24 cellular contexts compared by ENCODE assay signal in the genomic region with DNA sequence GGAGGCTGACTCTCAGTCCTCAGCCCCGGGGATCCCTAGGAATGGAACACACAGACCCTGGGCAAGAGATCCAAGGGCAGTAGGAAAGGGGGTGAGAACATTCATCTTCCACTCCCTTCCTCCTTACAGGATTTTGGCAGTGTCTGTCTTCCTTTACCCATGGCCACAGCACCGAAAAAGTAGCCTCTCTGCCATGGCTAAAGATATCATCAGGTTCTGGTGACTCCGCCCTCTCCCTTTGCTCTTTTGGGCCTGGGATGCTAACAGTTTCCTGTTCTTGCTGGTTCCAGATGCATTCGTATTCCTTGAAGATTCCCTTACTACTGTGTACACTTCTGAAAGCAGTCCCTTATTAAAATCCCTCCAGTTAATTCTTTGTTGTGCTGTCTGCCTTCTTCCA. TPM values are rescaled to one million over a fixed set of nuclear protein-coding genes. Genes with fewer than 3 reads are reported as not detected.
DNase-seq lines count a peak whose midpoint lies in the region; ATAC-seq and TF ChIP-seq lines count a peak whose summit lies in the region.
"Had no signal": no experiment of that assay in that cellular context is flagged by ENCODE, and none has a peak within 500 bp of the region (broad histone marks: within the 10 kb centered on the region; RNA-seq: fewer than 3 reads in every experiment).

No MANE protein-coding gene starts in this region.

- peaks cover 0 to 24% (median 13%) of the 10 kb centered on the region in 4 donors for H3K4me1 ChIP-seq in stomach
- H3K4me1 ChIP-seq: BE2C, transverse colon had no signal

- TF ChIP-seq POLR2A in stomach (IDR thresholded peaks at IDR 0.05), result no peak

- no peaks in the 10 kb centered on the region for H3K36me3 Mint-ChIP-seq in natural killer cell
- H3K36me3 Mint-ChIP-seq: immature natural killer cell had no signal

- peaks cover 0 to 4% of the 10 kb centered on the region in 2 donors for H3K4me1 Mint-ChIP-seq in natural killer cell
- H3K4me1 Mint-ChIP-seq: activated naive CD8-positive, alpha-beta T cell treated with anti-CD3 and anti-CD28 coated beads, Interleukin-2, amount 50 U/mL, for 24 hours; immature natural killer cell had no signal

- no peaks in the 10 kb centered on the region for H3K9me3 ChIP-seq in stomach
- H3K9me3 ChIP-seq: BE2C, sigmoid colon, transverse colon had no signal

- H3K4me3 Mint-ChIP-seq in natural killer cell, result no peak overlapping the region
- H3K4me3 Mint-ChIP-seq: activated naive CD8-positive, alpha-beta T cell treated with anti-CD3 and anti-CD28 coated beads, Interleukin-2, amount 50 U/mL, for 24 hours; immature natural killer cell had no signal

- no peak overlapping the region for H3K27ac Mint-ChIP-seq in natural killer cell
- H3K27ac Mint-ChIP-seq: activated naive CD8-positive, alpha-beta T cell treated with anti-CD3 and anti-CD28 coated beads, Interleukin-2, amount 50 U/mL, for 24 hours; immature natural killer cell had no signal

- intact Hi-C loops in stomach (cut with DNase I; ENCODE audit: low total_unique reads), result no loop called here
- intact Hi-C loops in natural killer cell (cut with micrococcal nuclease), result no loop called here

- TF ChIP-seq CTCF in foreskin fibroblast (IDR thresholded peaks at IDR 0.05; ENCODE audit: low read depth, low read length) (no peak), stomach (IDR thresholded peaks at IDR 0.05) (no peak), natural killer cell (IDR thresholded peaks at IDR 0.05) (no peak)

- no peaks in the 10 kb centered on the region for H3K27me3 ChIP-seq in stomach
- H3K27me3 ChIP-seq: BE2C, cardiac muscle cell, dorsolateral prefrontal cortex, sigmoid colon, transverse colon had no signal

- H3K36me3 ChIP-seq in stomach, result no peaks in the 10 kb centered on the region
- H3K36me3 ChIP-seq: BE2C, cardiac muscle cell, sigmoid colon, transverse colon had no signal

- ATAC-seq in SK-N-SH treated with all-trans-retinoic acid at 6 μM for 48 hours (peak; percentile 36), GM18907 (IDR thresholded peaks at IDR 0.05; ENCODE audit: unreplicated experiment) (no peak), natural killer cell (no peak)
- ATAC-seq: activated naive CD8-positive, alpha-beta T cell treated with anti-CD3 and anti-CD28 coated beads, Interleukin-2, amount 50 U/mL, for 24 hours; GM12878 had no signal

- H3K27me3 Mint-ChIP-seq in natural killer cell (ENCODE audit: low read depth in 2 of 2), result peaks cover 0 to 6% of the 10 kb centered on the region in 2 donors

- 60 to 75% (median 68%) methylated on average over 4 of the region's 4 CpGs for WGBS in stomach, 5 donors

- TF ChIP-seq EP300 in stomach (IDR thresholded peaks at IDR 0.05), result no peak

- H3K4me3 ChIP-seq in foreskin fibroblast (ENCODE audit: low read depth in 1 of 2, low read length in 2 of 2), result no peak overlapping the region
- H3K4me3 ChIP-seq in stomach, result no peak overlapping the region
- H3K4me3 ChIP-seq: cardiac muscle cell, dorsolateral prefrontal cortex, GM12878, sigmoid colon, transverse colon had no signal

- H3K9me3 Mint-ChIP-seq in natural killer cell, result no peaks in the 10 kb centered on the region
- H3K9me3 Mint-ChIP-seq: activated naive CD8-positive, alpha-beta T cell treated with anti-CD3 and anti-CD28 coated beads, Interleukin-2, amount 50 U/mL, for 24 hours; immature natural killer cell had no signal

- H3K27ac ChIP-seq in stomach, result peak overlapping the region in 3 of 5 donors; percentile 5 to 50 (median 45)
- H3K27ac ChIP-seq: cardiac muscle cell, dorsolateral prefrontal cortex, RWPE1 had no signal

- peak; percentile 15 for DNase-seq in HCEC 1CT
- DNase-seq in foreskin fibroblast, result peak; percentile 31 to 59
- DNase-seq in stomach, result no peak
- DNase-seq in effector CD8-positive, alpha-beta T cell (lab: John Stamatoyannopoulos, UW), result no peak
- DNase-seq in natural killer cell, result no peak
- DNase-seq: activated CD4-positive, alpha-beta T cell treated with anti-CD3 and anti-CD28 coated beads for 48 hours; activated effector memory CD4-positive, alpha-beta T cell treated with Interleukin-2 at 50 U/mL for 16 hours; activated naive CD8-positive, alpha-beta T cell treated with anti-CD3 and anti-CD28 coated beads, Interleukin-2, amount 50 U/mL, for 24 hours; BE2C; dorsolateral prefrontal cortex; GDM1; head of caudate nucleus; immature natural killer cell; Karpas-422; NCI-H2029 treated with DMSO at 0.1 percent for 48 hours; sigmoid colon; stimulated activated CD4-positive, alpha-beta T cell treated with anti-CD3 and anti-CD28 coated beads, Interleukin-2, amount 100 ng/mL, for 24 hours; stimulated activated naive CD4-positive, alpha-beta T cell treated with Interleukin-2 at 50 U/mL for 16 hours; transverse colon had no signal

TF ChIP-seq in SK-N-SH treated with all-trans-retinoic acid at 6 μM for 48 hours, 23 proteins besides CTCF, POLR2A, EP300 and RAD21 (continues in another document):
- TF ChIP-seq CSDC2 (CRISPR knock-in tag; IDR thresholded peaks at IDR 0.05), result no peak
- TF ChIP-seq, protein P1, sequence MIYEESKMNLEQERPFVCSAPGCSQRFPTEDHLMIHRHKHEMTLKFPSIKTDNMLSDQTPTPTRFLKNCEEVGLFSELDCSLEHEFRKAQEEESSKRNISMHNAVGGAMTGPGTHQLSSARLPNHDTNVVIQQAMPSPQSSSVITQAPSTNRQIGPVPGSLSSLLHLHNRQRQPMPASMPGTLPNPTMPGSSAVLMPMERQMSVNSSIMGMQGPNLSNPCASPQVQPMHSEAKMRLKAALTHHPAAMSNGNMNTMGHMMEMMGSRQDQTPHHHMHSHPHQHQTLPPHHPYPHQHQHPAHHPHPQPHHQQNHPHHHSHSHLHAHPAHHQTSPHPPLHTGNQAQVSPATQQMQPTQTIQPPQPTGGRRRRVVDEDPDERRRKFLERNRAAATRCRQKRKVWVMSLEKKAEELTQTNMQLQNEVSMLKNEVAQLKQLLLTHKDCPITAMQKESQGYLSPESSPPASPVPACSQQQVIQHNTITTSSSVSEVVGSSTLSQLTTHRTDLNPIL (CRISPR knock-in tag; IDR thresholded peaks at IDR 0.05; ENCODE audit: low read depth), result no peak
- TF ChIP-seq, protein P2, sequence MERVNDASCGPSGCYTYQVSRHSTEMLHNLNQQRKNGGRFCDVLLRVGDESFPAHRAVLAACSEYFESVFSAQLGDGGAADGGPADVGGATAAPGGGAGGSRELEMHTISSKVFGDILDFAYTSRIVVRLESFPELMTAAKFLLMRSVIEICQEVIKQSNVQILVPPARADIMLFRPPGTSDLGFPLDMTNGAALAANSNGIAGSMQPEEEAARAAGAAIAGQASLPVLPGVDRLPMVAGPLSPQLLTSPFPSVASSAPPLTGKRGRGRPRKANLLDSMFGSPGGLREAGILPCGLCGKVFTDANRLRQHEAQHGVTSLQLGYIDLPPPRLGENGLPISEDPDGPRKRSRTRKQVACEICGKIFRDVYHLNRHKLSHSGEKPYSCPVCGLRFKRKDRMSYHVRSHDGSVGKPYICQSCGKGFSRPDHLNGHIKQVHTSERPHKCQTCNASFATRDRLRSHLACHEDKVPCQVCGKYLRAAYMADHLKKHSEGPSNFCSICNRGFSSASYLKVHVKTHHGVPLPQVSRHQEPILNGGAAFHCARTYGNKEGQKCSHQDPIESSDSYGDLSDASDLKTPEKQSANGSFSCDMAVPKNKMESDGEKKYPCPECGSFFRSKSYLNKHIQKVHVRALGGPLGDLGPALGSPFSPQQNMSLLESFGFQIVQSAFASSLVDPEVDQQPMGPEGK (CRISPR knock-in tag; IDR thresholded peaks at IDR 0.05; ENCODE audit: borderline replicate concordance), result no peak
- no peak for TF ChIP-seq ZNF565 (CRISPR knock-in tag; conservative IDR thresholded peaks at IDR 0.05; ENCODE audit: low read depth)
- no peak for TF ChIP-seq RARB (CRISPR knock-in tag; IDR thresholded peaks at IDR 0.05)
- TF ChIP-seq TCF4 (CRISPR knock-in tag; IDR thresholded peaks at IDR 0.05; ENCODE audit: borderline replicate concordance), result no peak
- TF ChIP-seq PPARA (CRISPR knock-in tag; IDR thresholded peaks at IDR 0.05; ENCODE audit: borderline replicate concordance), result no peak
- TF ChIP-seq, protein P3, sequence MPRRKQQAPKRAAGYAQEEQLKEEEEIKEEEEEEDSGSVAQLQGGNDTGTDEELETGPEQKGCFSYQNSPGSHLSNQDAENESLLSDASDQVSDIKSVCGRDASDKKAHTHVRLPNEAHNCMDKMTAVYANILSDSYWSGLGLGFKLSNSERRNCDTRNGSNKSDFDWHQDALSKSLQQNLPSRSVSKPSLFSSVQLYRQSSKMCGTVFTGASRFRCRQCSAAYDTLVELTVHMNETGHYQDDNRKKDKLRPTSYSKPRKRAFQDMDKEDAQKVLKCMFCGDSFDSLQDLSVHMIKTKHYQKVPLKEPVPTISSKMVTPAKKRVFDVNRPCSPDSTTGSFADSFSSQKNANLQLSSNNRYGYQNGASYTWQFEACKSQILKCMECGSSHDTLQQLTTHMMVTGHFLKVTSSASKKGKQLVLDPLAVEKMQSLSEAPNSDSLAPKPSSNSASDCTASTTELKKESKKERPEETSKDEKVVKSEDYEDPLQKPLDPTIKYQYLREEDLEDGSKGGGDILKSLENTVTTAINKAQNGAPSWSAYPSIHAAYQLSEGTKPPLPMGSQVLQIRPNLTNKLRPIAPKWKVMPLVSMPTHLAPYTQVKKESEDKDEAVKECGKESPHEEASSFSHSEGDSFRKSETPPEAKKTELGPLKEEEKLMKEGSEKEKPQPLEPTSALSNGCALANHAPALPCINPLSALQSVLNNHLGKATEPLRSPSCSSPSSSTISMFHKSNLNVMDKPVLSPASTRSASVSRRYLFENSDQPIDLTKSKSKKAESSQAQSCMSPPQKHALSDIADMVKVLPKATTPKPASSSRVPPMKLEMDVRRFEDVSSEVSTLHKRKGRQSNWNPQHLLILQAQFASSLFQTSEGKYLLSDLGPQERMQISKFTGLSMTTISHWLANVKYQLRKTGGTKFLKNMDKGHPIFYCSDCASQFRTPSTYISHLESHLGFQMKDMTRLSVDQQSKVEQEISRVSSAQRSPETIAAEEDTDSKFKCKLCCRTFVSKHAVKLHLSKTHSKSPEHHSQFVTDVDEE (CRISPR knock-in tag; IDR thresholded peaks at IDR 0.05), result no peak
- no peak for TF ChIP-seq ZFP3 (CRISPR knock-in tag; IDR thresholded peaks at IDR 0.05)
- no peak for TF ChIP-seq ZC3H10 (CRISPR knock-in tag; IDR thresholded peaks at IDR 0.05)
- no peak for TF ChIP-seq TOX (CRISPR knock-in tag; IDR thresholded peaks at IDR 0.05; ENCODE audit: borderline replicate concordance)
- no peak for TF ChIP-seq GLIS3 (CRISPR knock-in tag; IDR thresholded peaks at IDR 0.05)
- no peak for TF ChIP-seq ZNF8 (CRISPR knock-in tag; IDR thresholded peaks at IDR 0.05)
- TF ChIP-seq ISL1 (CRISPR knock-in tag; IDR thresholded peaks at IDR 0.05), result no peak
- TF ChIP-seq ARNTL (CRISPR knock-in tag; IDR thresholded peaks at IDR 0.05; ENCODE audit: borderline replicate concordance, low read depth), result no peak
- no peak for TF ChIP-seq SNAI2 (CRISPR knock-in tag; IDR thresholded peaks at IDR 0.05)

RNA-seq across cellular contexts. Expression of a gene that starts 59.1 kb away (rescaled TPM):
- total RNA-seq in stomach (10 to 100 TPM; 20.5 to 62.4 (median 41.4) TPM), natural killer cell (1 to 10 TPM in 2 of 3 donors, under 1 TPM in 1; 0.40 to 2.9 (median 2.8) TPM)
- 10 to 100 TPM in 2 of 3 donors, 1 to 10 TPM in 1; 5.1 to 20.7 (median 18.8) TPM for polyA plus RNA-seq in stomach

Comparison
In these comparisons a context has a peak if more than half of its experiments do, and no peak if none do; other contexts are left out.
1. DNase-seq: peak in HCEC 1CT (single experiment) and foreskin fibroblast (2 of 2); none in stomach (single experiment), effector CD8-positive, alpha-beta T cell (single experiment) and natural killer cell (single experiment).
2. RNA of a gene that starts 59.1 kb away (total RNA-seq): 20.5 to 62.4 TPM in stomach; 0.40 to 2.9 TPM in natural killer cell; every median in the first group is over 4 times any median in the second.